Comparison of ENCODE assay signal across 23 cellular contexts in genomic region chr4:159252491-159252890, GRCh38.
A peak's percentile ranks its signal among the peaks of the same experiment; 100 is the strongest.
DNase-seq lines count a peak whose midpoint lies in the region; ATAC-seq, FAIRE-seq and TF ChIP-seq lines count a peak whose summit lies in the region.
"Had no signal": no experiment of that assay in that cellular context is flagged by ENCODE, and none has a peak within 500 bp of the region (broad histone marks: within the 10 kb centered on the region; RNA-seq: fewer than 3 reads in every experiment).

No MANE protein-coding gene starts in this region.

- peak; percentile 40 for DNase-seq in EH (ENCODE audit: low read depth)
- DNase-seq in caudate nucleus (lab: John Stamatoyannopoulos, UW): no peak
- DNase-seq in heart right ventricle: no peak
- DNase-seq in pancreas: no peak
- no peak for DNase-seq in CD4-positive, alpha-beta T cell
- DNase-seq in GF-D8 (lab: John Stamatoyannopoulos, UW): no peak
- no peak for DNase-seq in activated naive CD4-positive, alpha-beta T cell treated with Interleukin-2 at 50 U/mL for 16 hours
- DNase-seq: ACHN; activated CD4-positive, alpha-beta T cell treated with anti-CD3 and anti-CD28 coated beads for 48 hours; activated naive CD4-positive, alpha-beta T cell; H9; MG63; mucosa of descending colon; NCI-H1694 treated with DMSO at 0.1 percent for 48 hours; NCI-H226; retina; stimulated activated naive CD4-positive, alpha-beta T cell treated with Interleukin-2 at 50 U/mL for 16 hours had no signal

- no peaks in the 10 kb centered on the region for H3K27me3 Mint-ChIP-seq in CD4-positive, alpha-beta T cell
- H3K27me3 Mint-ChIP-seq: dendritic cell treated with granulocyte-macrophage colony-stimulating factor and Interleukin-4, amounts not matched to agents 40 ng/mL and 50 ng/mL, for 4 days had no signal

- peak; percentile 13 for FAIRE-seq in pancreas (lab: Jason Lieb, UNC)
- FAIRE-seq: keratinocyte had no signal

- H3K36me3 Mint-ChIP-seq in CD4-positive, alpha-beta T cell (ENCODE audit: low read depth): peaks cover 23% of the 10 kb centered on the region

- POLR2A ChIA-PET in CD4-positive, alpha-beta T cell (lab: Charles Lee): no interaction called here

- CTCF ChIA-PET in CD4-positive, alpha-beta T cell (lab: Charles Lee): no interaction called here

- H3K4me3 Mint-ChIP-seq in CD4-positive, alpha-beta T cell: no peak overlapping the region
- H3K4me3 Mint-ChIP-seq: dendritic cell treated with granulocyte-macrophage colony-stimulating factor and Interleukin-4, amounts not matched to agents 40 ng/mL and 50 ng/mL, for 4 days; H9 had no signal

- peaks cover 16% of the 10 kb centered on the region for H3K4me1 Mint-ChIP-seq in CD4-positive, alpha-beta T cell (ENCODE audit: low read depth)

- H3K4me3 ChIP-seq in heart right ventricle (no peak overlapping the region), pancreas (no peak overlapping the region)
- H3K4me3 ChIP-seq: MG63, mucosa of descending colon had no signal

- H3K9me3 Mint-ChIP-seq in CD4-positive, alpha-beta T cell: no peaks in the 10 kb centered on the region

- TF ChIP-seq CTCF in heart right ventricle (IDR thresholded peaks at IDR 0.05) (no peak), pancreas (IDR thresholded peaks at IDR 0.05) (no peak)
- no peak for TF ChIP-seq CTCF in CD4-positive, alpha-beta T cell (IDR thresholded peaks at IDR 0.05)

- H3K27ac Mint-ChIP-seq in CD4-positive, alpha-beta T cell: no peak overlapping the region
- H3K27ac Mint-ChIP-seq: dendritic cell treated with granulocyte-macrophage colony-stimulating factor and Interleukin-4, amounts not matched to agents 40 ng/mL and 50 ng/mL, for 4 days had no signal

- intact Hi-C loops in heart right ventricle (cut with DNase I) (no loop called here), pancreas (cut with DNase I) (no loop called here)
- intact Hi-C loops in CD4-positive, alpha-beta T cell (cut with DNase I, micrococcal nuclease): no loop called here

- H3K9me3 ChIP-seq in heart right ventricle: peaks cover 0 to 11% (median 0%) of the 10 kb centered on the region in 11 donors
- no peaks in the 10 kb centered on the region for H3K9me3 ChIP-seq in pancreas
- no peaks in the 10 kb centered on the region for H3K9me3 ChIP-seq in CD4-positive, alpha-beta T cell (ENCODE audit: control insufficient read depth, low read length)
- H3K9me3 ChIP-seq: MG63, neutrophil had no signal

- H3K27ac ChIP-seq in caudate nucleus (ENCODE audit: low read depth, low read length) (peak overlapping the region; percentile 22), heart right ventricle (peak overlapping the region; percentile 5 to 70 (median 46)), pancreas (no peak overlapping the region)
- H3K27ac ChIP-seq in CD4-positive, alpha-beta T cell (ENCODE audit: low read depth, low read length): no peak overlapping the region
- H3K27ac ChIP-seq: neutrophil had no signal

- H3K27me3 ChIP-seq in heart right ventricle (no peaks in the 10 kb centered on the region), pancreas (no peaks in the 10 kb centered on the region)
- no peaks in the 10 kb centered on the region for H3K27me3 ChIP-seq in CD4-positive, alpha-beta T cell (ENCODE audit: control insufficient read depth, insufficient read depth, low read length)
- H3K27me3 ChIP-seq: MG63, neutrophil had no signal

- WGBS in heart right ventricle, 2 donors: 9% methylated on average over 4 of the region's 4 CpGs
- 68 to 70% methylated on average over 4 of the region's 4 CpGs for WGBS in pancreas, 2 donors

- H3K36me3 ChIP-seq in heart right ventricle (peaks cover 0 to 40% (median 0%) of the 10 kb centered on the region in 9 donors), pancreas (no peaks in the 10 kb centered on the region)

- ATAC-seq in heart right ventricle (peak in 6 of 8 donors; percentile 36 to 71 (median 47)), pancreas (peak in 2 of 4 donors; percentile 38 to 53), HG03175 (IDR thresholded peaks at IDR 0.05; ENCODE audit: unreplicated experiment) (no peak)
- ATAC-seq in CD4-positive, alpha-beta T cell (ENCODE audit: poor library complexity): no peak
- ATAC-seq: esophagus mucosa, mucosa of descending colon, Panc1 had no signal

- H3K4me1 ChIP-seq in heart right ventricle (peaks cover 4 to 52% (median 35%) of the 10 kb centered on the region in 9 donors), pancreas (peaks cover 0 to 7% (median 5%) of the 10 kb centered on the region in 3 donors)

Comparison
In these comparisons a context has a peak if more than half of its experiments do, and no peak if none do; other contexts are left out.
1. H3K27ac ChIP-seq: peak in caudate nucleus (single experiment) and heart right ventricle (10 of 10); none in pancreas (0 of 4) and CD4-positive, alpha-beta T cell (single experiment).
2. ATAC-seq: peak in heart right ventricle (6 of 8); none in HG03175 (single experiment) and CD4-positive, alpha-beta T cell (single experiment).